9 cellular contexts compared by ENCODE assay signal in genomic region chr6:133040025-133040838, GRCh38.
DNase-seq lines count a peak whose midpoint lies in the region; ATAC-seq, FAIRE-seq and TF ChIP-seq lines count a peak whose summit lies in the region.
"Had no signal": no experiment of that assay in that cellular context is flagged by ENCODE, and none has a peak within 500 bp of the region (broad histone marks: within the 10 kb centered on the region; RNA-seq: fewer than 3 reads in every experiment).

No MANE protein-coding gene starts in this region.

- intact Hi-C loops in Caco-2 (cut with micrococcal nuclease; ENCODE audit: unreplicated experiment): loop anchor here (1.0 to 10.0 kb wide), 4 partner anchors 77 to 513 kb away; no protein-coding TSS in a partner anchor
- intact Hi-C loops in kidney (cut with DNase I): no loop called here

- no TSS peak for BruUV-seq in Caco-2 (replicated peaks; lab: Mats Ljungman, UMichigan)

- H3K4me3 Mint-ChIP-seq in Caco-2 (ENCODE audit: unreplicated experiment): no peak overlapping the region
- no peak overlapping the region for H3K4me3 Mint-ChIP-seq in activated CD8-positive, alpha-beta T cell treated with anti-CD3 and anti-CD28 coated beads, Interleukin-2, amount 10 ng/mL, durations not matched to agents 7 days and 5 days

- no peak overlapping the region for H3K4me3 ChIP-seq in Caco-2 (ENCODE audit: low read depth, low read length)
- H3K4me3 ChIP-seq in adipocyte (ENCODE audit: low read length): no peak overlapping the region
- no peak overlapping the region for H3K4me3 ChIP-seq in liver (ENCODE audit: low read depth in 1 of 3, low read length in 3 of 3)
- H3K4me3 ChIP-seq in kidney (ENCODE audit: low read length in 2 of 2): no peak overlapping the region
- H3K4me3 ChIP-seq: mucosa of descending colon had no signal

- no peaks in the 10 kb centered on the region for H3K36me3 Mint-ChIP-seq in Caco-2 (ENCODE audit: insufficient read depth, unreplicated experiment)
- no peaks in the 10 kb centered on the region for H3K36me3 Mint-ChIP-seq in activated CD8-positive, alpha-beta T cell treated with anti-CD3 and anti-CD28 coated beads, Interleukin-2, amount 10 ng/mL, durations not matched to agents 7 days and 5 days (ENCODE audit: low read depth)

- CTCF ChIA-PET in Caco-2 (lab: Charles Lee): no interaction called here
- CTCF ChIA-PET in activated CD8-positive, alpha-beta T cell treated with anti-CD3 and anti-CD28 coated beads, Interleukin-2, amount 10 ng/mL, durations not matched to agents 7 days and 5 days (lab: Charles Lee): no interaction called here

- no peak overlapping the region for H3K27ac ChIP-seq in liver (ENCODE audit: low read depth in 1 of 2, low read length in 2 of 2)
- H3K27ac ChIP-seq in kidney (ENCODE audit: low read depth in 2 of 2, low read length in 2 of 2): no peak overlapping the region

- no peak for ATAC-seq in activated CD8-positive, alpha-beta T cell treated with anti-CD3 and anti-CD28 coated beads, Interleukin-2, amount 10 ng/mL, durations not matched to agents 7 days and 5 days
- ATAC-seq in HG03520 (IDR thresholded peaks at IDR 0.05; ENCODE audit: unreplicated experiment) (no peak), GM18511 (IDR thresholded peaks at IDR 0.05; ENCODE audit: unreplicated experiment) (no peak)
- ATAC-seq: mucosa of descending colon had no signal

- POLR2A ChIA-PET in Caco-2 (lab: Charles Lee): no interaction called here
- POLR2A ChIA-PET in activated CD8-positive, alpha-beta T cell treated with anti-CD3 and anti-CD28 coated beads, Interleukin-2, amount 10 ng/mL, durations not matched to agents 7 days and 5 days (lab: Charles Lee): no interaction called here

- 86% methylated on average over 3 of the region's 3 CpGs for WGBS in liver

- DNase-seq in Caco-2 (peak in 1 of 2 experiments; percentile 38), HK-2 (ENCODE audit: unreplicated experiment) (peak; percentile 12), adipocyte (ENCODE audit: low read depth) (peak; percentile 66), kidney (no peak)
- no peak for DNase-seq in activated CD8-positive, alpha-beta T cell treated with anti-CD3 and anti-CD28 coated beads, Interleukin-2, amount 10 ng/mL, durations not matched to agents 7 days and 5 days

- no peaks in the 10 kb centered on the region for H3K27me3 Mint-ChIP-seq in Caco-2 (ENCODE audit: insufficient read depth, unreplicated experiment)
- H3K27me3 Mint-ChIP-seq in activated CD8-positive, alpha-beta T cell treated with anti-CD3 and anti-CD28 coated beads, Interleukin-2, amount 10 ng/mL, durations not matched to agents 7 days and 5 days (ENCODE audit: low read depth): no peaks in the 10 kb centered on the region

- H3K9me3 Mint-ChIP-seq in Caco-2 (ENCODE audit: unreplicated experiment): no peaks in the 10 kb centered on the region
- no peaks in the 10 kb centered on the region for H3K9me3 Mint-ChIP-seq in activated CD8-positive, alpha-beta T cell treated with anti-CD3 and anti-CD28 coated beads, Interleukin-2, amount 10 ng/mL, durations not matched to agents 7 days and 5 days (ENCODE audit: insufficient read depth)

- H3K9me3 ChIP-seq in Caco-2: no peaks in the 10 kb centered on the region
- H3K9me3 ChIP-seq in adipocyte (ENCODE audit: control insufficient read depth, low read length): no peaks in the 10 kb centered on the region
- H3K9me3 ChIP-seq in liver (ENCODE audit: control insufficient read depth in 4 of 4, low read length in 3 of 4): no peaks in the 10 kb centered on the region
- no peaks in the 10 kb centered on the region for H3K9me3 ChIP-seq in kidney (ENCODE audit: control insufficient read depth in 1 of 2, low read length in 2 of 2)
- H3K9me3 ChIP-seq: mucosa of descending colon had no signal

- H3K27me3 ChIP-seq in Caco-2 (replicated peaks; ENCODE audit: control insufficient read depth, insufficient read depth, low read length) (no peaks in the 10 kb centered on the region), adipocyte (replicated peaks; ENCODE audit: control insufficient read depth, insufficient read depth, low read length) (no peaks in the 10 kb centered on the region), liver (ENCODE audit: control insufficient read depth in 4 of 4, insufficient read depth in 4 of 4, low read length in 3 of 4) (no peaks in the 10 kb centered on the region)

- peak; percentile 57 to 63 for TF ChIP-seq RAD21 in liver (IDR thresholded peaks at IDR 0.05)

- H3K4me1 Mint-ChIP-seq in Caco-2 (ENCODE audit: low read depth, unreplicated experiment): no peaks in the 10 kb centered on the region
- no peaks in the 10 kb centered on the region for H3K4me1 Mint-ChIP-seq in activated CD8-positive, alpha-beta T cell treated with anti-CD3 and anti-CD28 coated beads, Interleukin-2, amount 10 ng/mL, durations not matched to agents 7 days and 5 days (ENCODE audit: low read depth)

- H3K27ac Mint-ChIP-seq in Caco-2 (ENCODE audit: unreplicated experiment): no peak overlapping the region
- H3K27ac Mint-ChIP-seq in activated CD8-positive, alpha-beta T cell treated with anti-CD3 and anti-CD28 coated beads, Interleukin-2, amount 10 ng/mL, durations not matched to agents 7 days and 5 days: no peak overlapping the region

- TF ChIP-seq CTCF in Caco-2 (IDR thresholded peaks at IDR 0.05; ENCODE audit: insufficient read depth in 1 of 2, low read depth in 1 of 2, low read length in 1 of 2, severe bottlenecking in 1 of 2, unreplicated experiment in 1 of 2) (peak; percentile 27 to 55), liver (IDR thresholded peaks at IDR 0.05; ENCODE audit: low read depth, low read length, missing input control) (peak; percentile 34), kidney (IDR thresholded peaks at IDR 0.05; ENCODE audit: borderline replicate concordance, extremely low read depth, insufficient read depth) (no peak)

- no peak overlapping the region for H3K9ac ChIP-seq in adipocyte (ENCODE audit: low read length)
- no peak overlapping the region for H3K9ac ChIP-seq in liver (ENCODE audit: low read depth in 1 of 2, low read length in 2 of 2)
- H3K9ac ChIP-seq in kidney (ENCODE audit: low read length in 2 of 2): no peak overlapping the region

- FAIRE-seq in kidney (lab: Jason Lieb, UNC): no peak

- H3K36me3 ChIP-seq in Caco-2 (ENCODE audit: control insufficient read depth, insufficient read depth, low read length): no peaks in the 10 kb centered on the region
- H3K36me3 ChIP-seq in adipocyte (ENCODE audit: control insufficient read depth, insufficient read depth, low read length, severe bottlenecking): no peaks in the 10 kb centered on the region
- no peaks in the 10 kb centered on the region for H3K36me3 ChIP-seq in liver (ENCODE audit: control insufficient read depth in 4 of 4, insufficient read depth in 3 of 4, low read depth in 1 of 4, low read length in 3 of 4)
- no peaks in the 10 kb centered on the region for H3K36me3 ChIP-seq in kidney (ENCODE audit: control insufficient read depth in 1 of 2, insufficient read depth in 2 of 2, low read length in 2 of 2)

- H3K4me1 ChIP-seq in Caco-2 (no peaks in the 10 kb centered on the region), adipocyte (ENCODE audit: control insufficient read depth, insufficient read depth, low read length) (no peaks in the 10 kb centered on the region), liver (ENCODE audit: control insufficient read depth in 4 of 4, insufficient read depth in 4 of 4, low read length in 3 of 4) (no peaks in the 10 kb centered on the region), kidney (ENCODE audit: control insufficient read depth in 1 of 2, insufficient read depth in 1 of 2, low read depth in 1 of 2, low read length in 2 of 2) (no peaks in the 10 kb centered on the region)

TF ChIP-seq in liver, 16 proteins besides CTCF, POLR2A, EP300 and RAD21 (continues in another document):
- TF ChIP-seq TAF1 (conservative IDR thresholded peaks at IDR 0.05) (no peak), ZBTB33 (IDR thresholded peaks at IDR 0.05) (no peak), HNF4G (IDR thresholded peaks at IDR 0.05) (no peak), YY1 (IDR thresholded peaks at IDR 0.05) (no peak), RXRA (IDR thresholded peaks at IDR 0.05) (no peak), ATF3 (IDR thresholded peaks at IDR 0.05) (no peak), GABPA (IDR thresholded peaks at IDR 0.05 in 1 of 2, conservative IDR thresholded peaks at IDR 0.05 in 1 of 2) (no peak), JUND (IDR thresholded peaks at IDR 0.05) (no peak), FOXA2 (IDR thresholded peaks at IDR 0.05) (no peak), MAX (IDR thresholded peaks at IDR 0.05) (no peak)

Comparison
In these comparisons a context has a peak if more than half of its experiments do, and no peak if none do; other contexts are left out.
1. DNase-seq: peak in HK-2 (single experiment) and adipocyte (single experiment); none in kidney (single experiment) and activated CD8-positive, alpha-beta T cell treated with anti-CD3 and anti-CD28 coated beads, Interleukin-2, amount 10 ng/mL, durations not matched to agents 7 days and 5 days (single experiment).